In genomic region chr10:13537985-13538384, GRCh38 we compare ENCODE assay signal across 1 cellular context. TPM values are rescaled to one million over a fixed set of nuclear protein-coding genes. Genes with fewer than 3 reads are reported as not detected.
"Had no signal": no experiment of that assay in that cellular context is flagged by ENCODE, and none has a peak within 500 bp of the region (broad histone marks: within the 10 kb centered on the region; RNA-seq: fewer than 3 reads in every experiment).

No MANE protein-coding gene starts in this region.

RNA-seq across cellular contexts. Expression of gene BEND7, which starts 9.2 kb away (rescaled TPM):
- polyA plus RNA-seq: IgD-negative memory B cell had no signal
